In the genomic region with DNA sequence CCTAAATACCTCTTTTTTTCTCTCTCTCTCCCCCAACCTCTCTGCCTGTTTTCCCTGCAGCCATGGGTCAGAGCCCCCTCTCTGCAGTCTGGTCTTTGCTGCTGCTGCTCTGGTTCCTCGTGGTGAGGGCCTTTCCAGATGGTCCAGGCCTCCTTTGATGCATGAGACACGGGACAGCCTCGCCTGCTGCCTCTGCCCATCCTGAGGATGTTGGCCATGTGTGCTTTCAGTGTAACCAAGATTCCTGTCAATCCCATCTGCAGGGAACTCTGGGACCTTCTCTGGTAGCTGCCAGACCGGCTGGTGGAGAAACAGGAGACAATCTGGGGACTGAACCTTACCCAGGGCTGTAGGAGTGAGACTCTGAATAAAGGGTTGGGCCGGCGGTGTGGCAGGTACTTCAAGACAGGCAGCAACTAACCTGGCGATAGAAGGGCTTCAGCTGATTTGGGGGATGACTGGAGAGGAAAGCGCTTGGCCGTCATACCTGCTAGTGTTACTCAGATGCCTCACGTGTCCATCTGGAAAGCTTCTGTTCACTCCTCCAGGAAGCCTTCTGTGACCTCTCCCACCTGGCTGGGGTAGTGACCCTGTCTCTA, we compare ENCODE assay signal across 25 cellular contexts. TPM values are rescaled to one million over a fixed set of nuclear protein-coding genes. Genes with fewer than 3 reads are reported as not detected.
"Had no signal": no experiment of that assay in that cellular context is flagged by ENCODE, and none has a peak within 500 bp of the region (broad histone marks: within the 10 kb centered on the region; RNA-seq: fewer than 3 reads in every experiment).

No MANE protein-coding gene starts in this region.

- H3K4me3 Mint-ChIP-seq: immature natural killer cell; naive B cell; nephron; stimulated activated memory B cell treated with anti-CD40 and anti-IgM and Interleukin-4, amounts not matched to agents 10 μg/mL and 1 μg/mL and 100 μg/mL, for 72 hours; type B pancreatic cell had no signal

- DNase-seq: cortex of kidney; effector memory CD4-positive, alpha-beta T cell; gastrocnemius medialis; immature natural killer cell; left colon; left ventricle myocardium superior; mesenchymal stem cell; naive B cell; psoas muscle; retina; right lobe of liver; stimulated activated CD4-positive, alpha-beta T cell treated with anti-CD3 and anti-CD28 coated beads, Interleukin-4, amount 100 ng/mL, for 1 hour; stimulated activated CD8-positive, alpha-beta memory T cell treated with anti-CD3 and anti-CD28 coated beads, Interleukin-4, amount 100 ng/mL, for 48 hours; thyroid gland had no signal

- H3K4me1 Mint-ChIP-seq: immature natural killer cell; nephron; stimulated activated memory B cell treated with anti-CD40 and anti-IgM and Interleukin-4, amounts not matched to agents 10 μg/mL and 1 μg/mL and 100 μg/mL, for 72 hours had no signal

- H3K27me3 ChIP-seq: esophagus muscularis mucosa, gastrocnemius medialis, right lobe of liver, suprapubic skin, thyroid gland had no signal

- H3K27me3 Mint-ChIP-seq: type B pancreatic cell had no signal

- H3K27ac ChIP-seq: dorsolateral prefrontal cortex, epithelial cell of prostate, esophagus muscularis mucosa, psoas muscle, right lobe of liver, suprapubic skin, thyroid gland had no signal

- H3K27ac Mint-ChIP-seq: nephron; stimulated activated memory B cell treated with anti-CD40 and anti-IgM and Interleukin-4, amounts not matched to agents 10 μg/mL and 1 μg/mL and 100 μg/mL, for 72 hours had no signal

- H3K4me1 ChIP-seq: esophagus muscularis mucosa, psoas muscle, right lobe of liver, suprapubic skin, thyroid gland had no signal

- H3K9me3 ChIP-seq: esophagus muscularis mucosa, gastrocnemius medialis, psoas muscle, right lobe of liver, suprapubic skin, thyroid gland had no signal

- H3K9me3 Mint-ChIP-seq: immature natural killer cell, naive B cell, nephron, type B pancreatic cell had no signal

- H3K4me3 ChIP-seq: dorsolateral prefrontal cortex, esophagus muscularis mucosa, gastrocnemius medialis, lung, psoas muscle, right lobe of liver, suprapubic skin, thyroid gland had no signal

RNA-seq across cellular contexts. Expression of a gene that starts 19.2 kb away (rescaled TPM):
- total RNA-seq: esophagus muscularis mucosa, fibroblast of villous mesenchyme, kidney epithelial cell, left colon, omental fat pad, right lobe of liver, suprapubic skin, thyroid gland had no signal

RNA-seq across cellular contexts. Expression of a gene that starts 22.3 kb away (rescaled TPM):
- total RNA-seq: fibroblast of villous mesenchyme, left colon, suprapubic skin had no signal
